ENCODE assay signal across 16 cellular contexts in the genomic region with DNA sequence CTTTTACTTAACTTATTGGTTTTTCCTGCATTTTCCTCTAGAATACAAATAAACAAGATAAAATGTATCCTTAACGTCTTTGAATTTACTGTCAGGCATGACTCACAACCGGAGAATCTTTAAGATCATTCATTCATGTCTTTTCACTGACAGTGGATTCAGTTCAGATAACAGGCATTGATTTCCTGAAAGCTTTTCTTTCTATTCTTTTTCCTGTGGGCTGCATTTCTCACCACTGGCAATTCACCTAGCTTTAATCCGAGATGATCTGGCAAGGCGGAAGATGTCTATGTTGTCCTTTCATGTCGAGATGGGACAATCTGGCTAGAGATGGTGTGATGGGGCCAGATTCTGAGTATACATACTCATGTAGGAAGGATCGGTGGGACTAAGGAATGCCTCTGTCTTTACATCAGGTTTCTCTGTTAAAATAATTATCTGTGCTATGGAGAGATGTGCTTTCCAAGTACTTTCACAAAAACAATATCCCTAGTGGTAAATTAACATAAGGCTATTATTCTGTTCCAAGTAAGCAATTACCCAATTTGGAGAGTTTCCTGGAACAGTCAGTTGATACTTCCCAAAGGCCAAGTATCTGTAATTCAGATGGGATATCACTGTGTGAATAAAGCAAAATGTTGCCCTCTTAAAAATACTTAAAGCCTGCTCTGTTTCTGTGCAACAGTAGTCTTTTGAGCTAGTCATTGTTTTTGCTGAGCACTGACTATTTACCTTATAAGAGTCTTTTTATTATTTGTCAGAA. TPM values are rescaled to one million over a fixed set of nuclear protein-coding genes. Genes with fewer than 3 reads are reported as not detected.
DNase-seq lines count a peak whose midpoint lies in the region; ATAC-seq, FAIRE-seq and TF ChIP-seq lines count a peak whose summit lies in the region.
"Had no signal": no experiment of that assay in that cellular context is flagged by ENCODE, and none has a peak within 500 bp of the region (broad histone marks: within the 10 kb centered on the region; RNA-seq: fewer than 3 reads in every experiment).

No MANE protein-coding gene starts in this region.

- H3F3A ChIP-seq in smooth muscle cell (ENCODE audit: low read depth): no peaks in the 10 kb centered on the region

- H4K20me1 ChIP-seq in keratinocyte (ENCODE audit: control insufficient read depth, extremely low read depth, insufficient read depth, low read length) (no peaks in the 10 kb centered on the region), smooth muscle cell (ENCODE audit: low read depth) (no peaks in the 10 kb centered on the region)
- H4K20me1 ChIP-seq: BLaER1 treated with 17β-estradiol and CSF1 and Interleukin-3, amounts not matched to agents 10 nM and 100 nM had no signal

- no peak for ATAC-seq in HG03025 (IDR thresholded peaks at IDR 0.05; ENCODE audit: low FRiP score, unreplicated experiment)

- H2AFZ ChIP-seq in keratinocyte (ENCODE audit: control insufficient read depth, low read length) (no peak overlapping the region), smooth muscle cell (ENCODE audit: low read depth) (no peak overlapping the region)

- H3K36me3 ChIP-seq in HUES64 (ENCODE audit: insufficient read depth, low read length) (no peaks in the 10 kb centered on the region), keratinocyte (ENCODE audit: control insufficient read depth in 2 of 2, extremely low read depth in 1 of 2, insufficient read depth in 2 of 2, low read length in 2 of 2) (no peaks in the 10 kb centered on the region), smooth muscle cell (ENCODE audit: low read depth) (no peaks in the 10 kb centered on the region)
- H3K36me3 ChIP-seq: BLaER1 treated with 17β-estradiol and CSF1 and Interleukin-3, amounts not matched to agents 10 nM and 100 nM had no signal

- H3K27me3 ChIP-seq in HUES64 (ENCODE audit: insufficient read depth, low read length): no peaks in the 10 kb centered on the region
- no peaks in the 10 kb centered on the region for H3K27me3 ChIP-seq in keratinocyte (ENCODE audit: control insufficient read depth, extremely low read depth, insufficient read depth, low read length)
- no peaks in the 10 kb centered on the region for H3K27me3 ChIP-seq in smooth muscle cell (ENCODE audit: low read depth)
- H3K27me3 ChIP-seq: BLaER1 treated with 17β-estradiol and CSF1 and Interleukin-3, amounts not matched to agents 10 nM and 100 nM; testis had no signal

- H3K9me3 ChIP-seq in HUES64 (ENCODE audit: insufficient read depth, low read depth, low read length): no peaks in the 10 kb centered on the region
- H3K9me3 ChIP-seq in keratinocyte (ENCODE audit: control insufficient read depth, low read depth, low read length): no peaks in the 10 kb centered on the region
- H3K9me3 ChIP-seq in smooth muscle cell (replicated peaks; ENCODE audit: low read depth): no peaks in the 10 kb centered on the region
- H3K9me3 ChIP-seq: BLaER1 treated with 17β-estradiol and CSF1 and Interleukin-3, amounts not matched to agents 10 nM and 100 nM; testis had no signal

- dilution Hi-C loops in keratinocyte (cut with MboI; ENCODE audit: extremely low pct_ligation_motif_present, low sequenced_read_pairs): no loop called here

- H3K79me2 ChIP-seq in keratinocyte (ENCODE audit: control insufficient read depth, insufficient read depth, low read length) (no peaks in the 10 kb centered on the region), smooth muscle cell (ENCODE audit: low read depth) (peaks cover 7% of the 10 kb centered on the region)

- no peak for FAIRE-seq in keratinocyte (lab: Jason Lieb, UNC)

- H3K4me2 ChIP-seq in keratinocyte (ENCODE audit: control insufficient read depth, extremely low read depth, insufficient read depth, low read depth, low read length) (peak overlapping the region; percentile 8), smooth muscle cell (peak overlapping the region; percentile 62)

- H3K27ac ChIP-seq in HUES64 (ENCODE audit: low read depth, low read length) (peak overlapping the region; percentile 2; the same call in 1 of the 2 replicates), keratinocyte (ENCODE audit: control insufficient read depth, insufficient read depth, low read length) (no peak overlapping the region), smooth muscle cell (ENCODE audit: low read depth) (no peak overlapping the region)
- H3K27ac ChIP-seq: BLaER1 treated with 17β-estradiol and CSF1 and Interleukin-3, amounts not matched to agents 10 nM and 100 nM had no signal

- H3K4me1 ChIP-seq in HUES64 (ENCODE audit: insufficient read depth, low read length) (peaks cover 17% of the 10 kb centered on the region; the same call in 1 of the 2 replicates), keratinocyte (ENCODE audit: control insufficient read depth, extremely low read depth, insufficient read depth, low read length) (peaks cover 5% of the 10 kb centered on the region), smooth muscle cell (ENCODE audit: low read depth) (peaks cover 11% of the 10 kb centered on the region)
- H3K4me1 ChIP-seq: testis had no signal

- DNase-seq in cerebellar cortex (ENCODE audit: low spot score): peak; percentile 43
- no peak for DNase-seq in keratinocyte (ENCODE audit: low read depth, low spot score)
- DNase-seq in smooth muscle cell (lab: John Stamatoyannopoulos, UW; ENCODE audit: unreplicated experiment): no peak
- no peak for DNase-seq in cortex of kidney (lab: John Stamatoyannopoulos, UW)
- no peak for DNase-seq in DMS79 treated with DMSO at 0.1 percent for 48 hours (lab: John Stamatoyannopoulos, UW)
- DNase-seq: DMS153; H9; mammary epithelial cell; NCI-H1436 treated with DMSO at 0.1 percent for 48 hours; SHP77 treated with DMSO at 0.1 percent for 48 hours; stimulated activated CD4-positive, alpha-beta T cell treated with anti-CD3 and anti-CD28 coated beads, Interleukin-2, amount 100 ng/mL, for 24 hours; T-helper 2 cell; testis had no signal

- no peak overlapping the region for H3K9ac ChIP-seq in HUES64 (ENCODE audit: low read depth, low read length)
- H3K9ac ChIP-seq in keratinocyte (ENCODE audit: control insufficient read depth, extremely low read depth, insufficient read depth, low read length): no peak overlapping the region
- H3K9ac ChIP-seq in smooth muscle cell (ENCODE audit: low read depth): no peak overlapping the region
- H3K9ac ChIP-seq: BLaER1 treated with 17β-estradiol and CSF1 and Interleukin-3, amounts not matched to agents 10 nM and 100 nM had no signal

- 70% methylated on average over 6 of the region's 6 CpGs for WGBS in HUES64
- 24% methylated on average over 6 of the region's 6 CpGs for WGBS in smooth muscle cell (ENCODE audit: low lambda C conversion rate)

- H3K4me3 ChIP-seq in HUES64 (ENCODE audit: low read length): no peak overlapping the region
- no peak overlapping the region for H3K4me3 ChIP-seq in keratinocyte (ENCODE audit: control insufficient read depth in 2 of 3, extremely low read depth in 1 of 3, insufficient read depth in 2 of 3, low read depth in 1 of 3, low read length in 3 of 3)
- H3K4me3 ChIP-seq in smooth muscle cell: no peak overlapping the region
- H3K4me3 ChIP-seq: BLaER1 treated with 17β-estradiol and CSF1 and Interleukin-3, amounts not matched to agents 10 nM and 100 nM; testis had no signal

- no peaks in the 10 kb centered on the region for H3K9me1 ChIP-seq in keratinocyte (ENCODE audit: control insufficient read depth, extremely low read depth, insufficient read depth, low read length)

- TF ChIP-seq CTCF in keratinocyte (optimal IDR thresholded peaks at IDR 0.05 in 1 of 3, IDR thresholded peaks at IDR 0.05 in 1 of 3, conservative IDR thresholded peaks at IDR 0.05 in 1 of 3; ENCODE audit: extremely low read depth in 1 of 3, insufficient read depth in 2 of 3, low read length in 3 of 3) (no peak), smooth muscle cell (IDR thresholded peaks at IDR 0.05; ENCODE audit: borderline replicate concordance, insufficient read depth, poor library complexity, severe bottlenecking) (no peak)

RNA-seq across cellular contexts. Expression of gene ACSS3, which starts 17.8 kb away (rescaled TPM):
- polyA plus RNA-seq in HUES64 (2013, experiment 1 of 2): 11.7 TPM
- 12.4 TPM for polyA plus RNA-seq in HUES64 (2013, experiment 2 of 2)
- polyA plus RNA-seq in keratinocyte (0.08 to 0.30 TPM (median 0.17 TPM) in 3 replicates), smooth muscle cell (6.4 and 7.0 TPM in 2 replicates)
- 0.11 TPM for polyA plus RNA-seq in keratinocyte (2011; ENCODE audit: low read depth)
- 0.19 and 0.39 TPM in 2 replicates for polyA plus RNA-seq in keratinocyte (2011; cell fraction: cytosol; rRNA removed)
- 0.27 and 0.60 TPM in 2 replicates for polyA plus RNA-seq in keratinocyte (2011; cell fraction: nucleus; rRNA removed)
- polyA plus RNA-seq in keratinocyte (2012; ENCODE audit: low replicate concordance): 0.22 TPM in 1 of 2 replicates, not detected in the other
- polyA minus RNA-seq in keratinocyte: 0.16 to 1.8 TPM (median 0.20 TPM) in 3 replicates
- polyA minus RNA-seq in keratinocyte (2011; cell fraction: cytosol; rRNA and poly(A)+ RNA removed): not detected
- polyA minus RNA-seq in keratinocyte (2011; cell fraction: nucleus; rRNA and poly(A)+ RNA removed): 0.63 and 1.2 TPM in 2 replicates
- 8.0 and 15.5 TPM in 2 replicates for total RNA-seq in smooth muscle cell
